Comparison of ENCODE assay signal across 1 cellular context in genomic region chr5:54590824-54591223, GRCh38.
TF ChIP-seq lines count a peak whose summit lies in the region.

No MANE protein-coding gene starts in this region.

TF ChIP-seq in IMR-90, 13 proteins besides CTCF, POLR2A, EP300 and RAD21 (continued from another document):
- TF ChIP-seq ELK1 (IDR thresholded peaks at IDR 0.05; ENCODE audit: borderline replicate concordance, low read depth, low read length), result no peak
- TF ChIP-seq CEBPB (IDR thresholded peaks at IDR 0.05; ENCODE audit: low read depth, low read length), result no peak
- no peak for TF ChIP-seq SMC3 (IDR thresholded peaks at IDR 0.05; ENCODE audit: low read depth, low read length)
